15 cellular contexts compared by ENCODE assay signal in the genomic region with DNA sequence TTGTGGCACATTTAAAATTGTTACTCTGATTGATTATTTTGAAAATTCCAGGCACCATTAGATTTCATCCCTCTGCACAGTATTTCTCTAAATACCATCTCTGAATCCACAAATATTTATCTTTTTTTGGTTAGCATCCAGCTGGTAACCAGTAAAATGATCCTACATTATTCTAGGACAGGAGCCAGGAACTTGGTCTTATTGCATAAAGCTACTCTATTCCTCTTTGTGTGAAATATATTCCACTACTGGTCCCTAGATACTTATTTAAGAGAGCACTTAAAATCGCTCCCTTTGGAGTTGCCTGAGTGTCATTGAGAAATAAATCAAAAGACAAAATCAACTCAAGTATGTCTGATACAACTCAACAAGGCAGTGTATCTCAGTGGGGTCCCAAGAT.
DNase-seq lines count a peak whose midpoint lies in the region; ATAC-seq and TF ChIP-seq lines count a peak whose summit lies in the region.
"Had no signal": no experiment of that assay in that cellular context is flagged by ENCODE, and none has a peak within 500 bp of the region (broad histone marks: within the 10 kb centered on the region; RNA-seq: fewer than 3 reads in every experiment).

No MANE protein-coding gene starts in this region.

- ATAC-seq in GM19324 (IDR thresholded peaks at IDR 0.05; ENCODE audit: low FRiP score, unreplicated experiment): no peak
- ATAC-seq: activated CD8-positive, alpha-beta memory T cell treated with anti-CD3 and anti-CD28 coated beads, Interleukin-2, amount 10 ng/mL, durations not matched to agents 7 days and 5 days had no signal

- no peak overlapping the region for H3K4me3 ChIP-seq in astrocyte of the cerebellum (ENCODE audit: low read depth, low read length)
- no peak overlapping the region for H3K4me3 ChIP-seq in skeletal muscle cell (ENCODE audit: low read depth, low read length)
- H3K4me3 ChIP-seq: ovary, thoracic aorta had no signal

- TF ChIP-seq CTCF in astrocyte of the cerebellum (IDR thresholded peaks at IDR 0.05; ENCODE audit: low read depth, low read length, missing control alignments) (no peak), GM10266 (IDR thresholded peaks at IDR 0.05; ENCODE audit: control insufficient read depth, insufficient read depth, low read depth, missing control alignments) (no peak)

- DNase-seq in NCI-H1092 treated with DMSO at 0.1 percent for 48 hours (lab: John Stamatoyannopoulos, UW): peak; percentile 71
- DNase-seq in NCI-H1092 (lab: John Stamatoyannopoulos, UW): no peak
- DNase-seq in NCI-H2107 (lab: John Stamatoyannopoulos, UW): peak; percentile 31
- DNase-seq in astrocyte of the cerebellum (ENCODE audit: low read depth): peak; percentile 86
- peak; percentile 60 for DNase-seq in skeletal muscle cell (ENCODE audit: low read depth)
- no peak for DNase-seq in effector CD8-positive, alpha-beta T cell (lab: John Stamatoyannopoulos, UW)
- DNase-seq in GM10266 (ENCODE audit: extremely low spot score): no peak
- DNase-seq: 8988T; activated CD8-positive, alpha-beta memory T cell treated with anti-CD3 and anti-CD28 coated beads, Interleukin-2, amount 10 ng/mL, durations not matched to agents 7 days and 5 days; activated naive CD4-positive, alpha-beta T cell treated with anti-CD3 and anti-CD28 coated beads, Interleukin-2, amount 50 U/mL, for 16 hours; Caco-2; midbrain; ovary had no signal

- in situ Hi-C loops in astrocyte of the cerebellum (cut with HindIII; ENCODE audit: low sequenced_read_pairs): no loop called here

Comparison
In these comparisons a context has a peak if more than half of its experiments do, and no peak if none do; other contexts are left out.
1. DNase-seq: peak in NCI-H1092 treated with DMSO at 0.1 percent for 48 hours (single experiment), NCI-H2107 (single experiment), astrocyte of the cerebellum (single experiment) and skeletal muscle cell (single experiment); none in NCI-H1092 (single experiment), effector CD8-positive, alpha-beta T cell (single experiment) and GM10266 (single experiment).